In genomic region chr4:75745192-75745591, GRCh38 we compare ENCODE assay signal across 15 cellular contexts. TPM values are rescaled to one million over a fixed set of nuclear protein-coding genes. Genes with fewer than 3 reads are reported as not detected.
DNase-seq lines count a peak whose midpoint lies in the region; ATAC-seq and TF ChIP-seq lines count a peak whose summit lies in the region.
"Had no signal": no experiment of that assay in that cellular context is flagged by ENCODE, and none has a peak within 500 bp of the region (broad histone marks: within the 10 kb centered on the region; RNA-seq: fewer than 3 reads in every experiment).

No MANE protein-coding gene starts in this region.

- H3K9me3 Mint-ChIP-seq in GM23338 = no peaks in the 10 kb centered on the region
- H3K9me3 Mint-ChIP-seq: activated naive CD8-positive, alpha-beta T cell treated with anti-CD3 and anti-CD28 coated beads for 36 hours had no signal

- H3K27me3 ChIP-seq in GM23338 (ENCODE audit: insufficient read depth) (no peaks in the 10 kb centered on the region), osteoblast (ENCODE audit: insufficient read depth, low read length) (no peaks in the 10 kb centered on the region), sigmoid colon (no peaks in the 10 kb centered on the region)
- H3K27me3 ChIP-seq: transverse colon had no signal

- no peak overlapping the region for H2AFZ ChIP-seq in GM23338
- no peak overlapping the region for H2AFZ ChIP-seq in osteoblast (ENCODE audit: low read length)

- no peaks in the 10 kb centered on the region for H3K9me2 ChIP-seq in GM23338 (ENCODE audit: insufficient read depth)

- H4K20me1 ChIP-seq in GM23338 (replicated peaks; ENCODE audit: insufficient read depth) = peaks cover 54% of the 10 kb centered on the region
- H4K20me1 ChIP-seq in osteoblast (ENCODE audit: insufficient read depth, low read length) = peaks cover 46% of the 10 kb centered on the region

- H3K36me3 Mint-ChIP-seq in GM23338 (ENCODE audit: low read depth) = peaks cover 7% of the 10 kb centered on the region

- H3K4me3 Mint-ChIP-seq in GM23338 = no peak overlapping the region
- H3K4me3 Mint-ChIP-seq: activated CD4-positive, alpha-beta T cell treated with anti-CD3 and anti-CD28 coated beads for 36 hours; activated naive CD8-positive, alpha-beta T cell treated with anti-CD3 and anti-CD28 coated beads for 36 hours had no signal

- intact Hi-C loops in sigmoid colon (cut with DNase I) = no loop called here

- peaks cover 3% of the 10 kb centered on the region for H3K27me3 Mint-ChIP-seq in GM23338 (ENCODE audit: insufficient read depth, low read depth, poor library complexity)
- H3K27me3 Mint-ChIP-seq: activated CD4-positive, alpha-beta T cell treated with anti-CD3 and anti-CD28 coated beads for 36 hours; activated naive CD8-positive, alpha-beta T cell treated with anti-CD3 and anti-CD28 coated beads for 36 hours had no signal

- no peak for TF ChIP-seq CTCF in GM23338 (conservative IDR thresholded peaks at IDR 0.05; ENCODE audit: low read depth in 2 of 2)
- TF ChIP-seq CTCF in fibroblast of mammary gland (conservative IDR thresholded peaks at IDR 0.05; ENCODE audit: control insufficient read depth, insufficient read depth, low read depth, low read length) = no peak
- TF ChIP-seq CTCF in osteoblast (IDR thresholded peaks at IDR 0.05; ENCODE audit: extremely low read depth, low read depth, low read length) = no peak
- TF ChIP-seq CTCF in sigmoid colon (IDR thresholded peaks at IDR 0.05) = no peak

- TF ChIP-seq EP300 in sigmoid colon (IDR thresholded peaks at IDR 0.05) = no peak

- H3K4me3 ChIP-seq in GM23338 (no peak overlapping the region), fibroblast of mammary gland (ENCODE audit: control insufficient read depth, low read depth, low read length) (no peak overlapping the region), osteoblast (ENCODE audit: insufficient read depth, low read length) (no peak overlapping the region), sigmoid colon (no peak overlapping the region)
- H3K4me3 ChIP-seq: transverse colon had no signal

- ATAC-seq in GM23338 = no peak
- ATAC-seq: activated CD4-positive, alpha-beta T cell treated with anti-CD3 and anti-CD28 coated beads for 36 hours; Panc1 had no signal

- no peak for TF ChIP-seq POLR2A in sigmoid colon (IDR thresholded peaks at IDR 0.05)

- 0 out of 2 replicates have a peak, but pooled peaks cover 5% of the 10 kb centered on the region for H3F3A ChIP-seq in GM23338 (replicated peaks; ENCODE audit: low read depth)

- H3K4me2 ChIP-seq in GM23338 = no peak overlapping the region
- no peak overlapping the region for H3K4me2 ChIP-seq in osteoblast (ENCODE audit: insufficient read depth, low read length)

- H3K4me1 ChIP-seq in GM23338 (ENCODE audit: insufficient read depth) (no peaks in the 10 kb centered on the region), osteoblast (ENCODE audit: insufficient read depth, low read length) (peaks cover 14% of the 10 kb centered on the region), sigmoid colon (peaks cover 0 to 17% (median 11%) of the 10 kb centered on the region in 4 donors)

- no peaks in the 10 kb centered on the region for H3K9me3 ChIP-seq in osteoblast (ENCODE audit: low read depth, low read length)
- H3K9me3 ChIP-seq in sigmoid colon = no peaks in the 10 kb centered on the region
- H3K9me3 ChIP-seq: transverse colon had no signal

- peaks cover 100% of the 10 kb centered on the region for H3K79me2 ChIP-seq in GM23338 (replicated peaks; ENCODE audit: insufficient read depth)
- H3K79me2 ChIP-seq in osteoblast (ENCODE audit: insufficient read depth, low read length) = peaks cover 90% of the 10 kb centered on the region

- H3K27ac Mint-ChIP-seq in GM23338 = 0 out of 2 replicates have a peak overlapping the region, but pooled peaks have one; percentile 40
- H3K27ac Mint-ChIP-seq: activated CD4-positive, alpha-beta T cell treated with anti-CD3 and anti-CD28 coated beads for 36 hours; activated naive CD8-positive, alpha-beta T cell treated with anti-CD3 and anti-CD28 coated beads for 36 hours had no signal

- H3K36me3 ChIP-seq in GM23338 (ENCODE audit: insufficient read depth) = peaks cover 8% of the 10 kb centered on the region; the same call in 1 of the 2 replicates
- H3K36me3 ChIP-seq in osteoblast (ENCODE audit: insufficient read depth, low read length) = peaks cover 6% of the 10 kb centered on the region
- H3K36me3 ChIP-seq in sigmoid colon = no peaks in the 10 kb centered on the region
- H3K36me3 ChIP-seq: transverse colon had no signal

- peak overlapping the region; percentile 28 for H3K27ac ChIP-seq in GM23338 (ENCODE audit: low read depth)
- no peak overlapping the region for H3K27ac ChIP-seq in osteoblast (ENCODE audit: low read depth, low read length)
- no peak overlapping the region for H3K27ac ChIP-seq in sigmoid colon

- H3K4me1 Mint-ChIP-seq in GM23338 = no peaks in the 10 kb centered on the region
- H3K4me1 Mint-ChIP-seq: activated CD4-positive, alpha-beta T cell treated with anti-CD3 and anti-CD28 coated beads for 36 hours had no signal

- DNase-seq in GM23338 (ENCODE audit: low spot score) = no peak
- peak; percentile 84 for DNase-seq in SKM-1 treated with dmso at 0.1 percent for 144 hours (lab: John Stamatoyannopoulos, UW; ENCODE audit: unreplicated experiment)
- peak; percentile 78 for DNase-seq in fibroblast of mammary gland (ENCODE audit: low read depth)
- peak; percentile 43 for DNase-seq in osteoblast (ENCODE audit: insufficient read length, low spot score, missing footprints)
- no peak for DNase-seq in activated naive CD4-positive, alpha-beta T cell (lab: John Stamatoyannopoulos, UW)
- no peak for DNase-seq in sigmoid colon
- DNase-seq in NCI-H1417 (lab: John Stamatoyannopoulos, UW) = no peak
- no peak for DNase-seq in D341Med (ENCODE audit: low spot score)
- DNase-seq: activated CD4-positive, alpha-beta T cell treated with anti-CD3 and anti-CD28 coated beads for 36 hours; activated naive CD8-positive, alpha-beta T cell treated with anti-CD3 and anti-CD28 coated beads for 36 hours; COR-L47; NCI-H1436; stimulated activated CD4-positive, alpha-beta T cell treated with anti-CD3 and anti-CD28 coated beads, Interleukin-4, amount 100 ng/mL, for 1 hour; transverse colon had no signal

- WGBS in sigmoid colon, 2 donors = 34 to 71% methylated on average over 2 of the region's 2 CpGs

TF ChIP-seq in GM23338, 12 proteins besides CTCF, POLR2A, EP300 and RAD21 (continues in another document):
- TF ChIP-seq ETS1 (IDR thresholded peaks at IDR 0.05) (no peak), JUNB (IDR thresholded peaks at IDR 0.05; ENCODE audit: unreplicated experiment) (no peak), EZH2 (IDR thresholded peaks at IDR 0.05; ENCODE audit: low read depth, unreplicated experiment) (no peak), NANOG (IDR thresholded peaks at IDR 0.05; ENCODE audit: borderline replicate concordance) (no peak), CREB1 (CRISPR knock-in tag; IDR thresholded peaks at IDR 0.05; ENCODE audit: low read depth) (no peak), REST (IDR thresholded peaks at IDR 0.05; ENCODE audit: unreplicated experiment) (no peak), EZH2phosphoT487 (IDR thresholded peaks at IDR 0.05; ENCODE audit: unreplicated experiment) (no peak), ZNF331 (CRISPR knock-in tag; IDR thresholded peaks at IDR 0.05; ENCODE audit: low read depth) (no peak), ZNF114 (CRISPR knock-in tag; IDR thresholded peaks at IDR 0.05) (no peak)

RNA-seq across cellular contexts. Expression of gene USO1, which starts 20.8 kb away (rescaled TPM):
- total RNA-seq in GM23338 (2014; rRNA removed; shearing (Covaris generic)) = 241 and 277 TPM in 2 replicates
- polyA plus RNA-seq in GM23338 (2016; fragmentation: Nextera tagmentation; extraction: Ambion mirVana) (98.5 and 113 TPM in 2 replicates), sigmoid colon (10 to 100 TPM; 21.0 to 30.6 (median 21.6) TPM)
- total RNA-seq in osteoblast (120 and 122 TPM in 2 replicates), sigmoid colon (10 to 100 TPM; 66.5 to 99.4 (median 77.6) TPM)

Comparison
In these comparisons a context has a peak if more than half of its experiments do, and no peak if none do; other contexts are left out.
1. DNase-seq: peak in SKM-1 treated with dmso at 0.1 percent for 144 hours (single experiment), fibroblast of mammary gland (single experiment) and osteoblast (single experiment); none in GM23338 (single experiment), activated naive CD4-positive, alpha-beta T cell (0 of 4), sigmoid colon (single experiment), NCI-H1417 (0 of 3) and D341Med (single experiment).